ENCODE assay signal across 28 cellular contexts in genomic region chr7:151560243-151560642, GRCh38. TPM values are rescaled to one million over a fixed set of nuclear protein-coding genes. Genes with fewer than 3 reads are reported as not detected.
DNase-seq lines count a peak whose midpoint lies in the region; ATAC-seq lines count a peak whose summit lies in the region.
"Had no signal": no experiment of that assay in that cellular context is flagged by ENCODE, and none has a peak within 500 bp of the region (broad histone marks: within the 10 kb centered on the region; RNA-seq: fewer than 3 reads in every experiment).

No MANE protein-coding gene starts in this region.

- POLR2A ChIA-PET in activated naive CD8-positive, alpha-beta T cell treated with anti-CD3 and anti-CD28 coated beads, Interleukin-2, amount 10 ng/mL, durations not matched to agents 7 days and 5 days (lab: Charles Lee), result no interaction called here

- DNase-seq in activated T-cell treated with anti-CD3 and anti-CD28 coated beads, Interleukin-2, amount 50 U/mL, for 72 hours, result no peak
- DNase-seq in activated T-cell treated with anti-CD3 and anti-CD28 coated beads, Interleukin-2, amount 50 U/mL, for 1 hour, result no peak
- no peak for DNase-seq in T-helper 17 cell
- no peak for DNase-seq in activated naive CD8-positive, alpha-beta T cell treated with anti-CD3 and anti-CD28 coated beads, Interleukin-2, amount 10 ng/mL, durations not matched to agents 7 days and 5 days
- peak in 1 of 2 donors; percentile 5 for DNase-seq in stimulated activated naive CD8-positive, alpha-beta T cell treated with anti-CD3 and anti-CD28 coated beads, Interleukin-15, amount 100 ng/mL, for 72 hours
- no peak for DNase-seq in central memory CD4-positive, alpha-beta T cell
- DNase-seq: activated CD4-positive, CD25-positive, alpha-beta regulatory T cell; amniotic stem cell; BE2C; Caco-2; glutamatergic neuron; H9; islet precursor cell; KBM-7; left lung; mesenchymal stem cell; NCI-H1105; NCI-H187; posterior cingulate gyrus; right cardiac atrium; RPMI8226; stimulated activated CD4-positive, alpha-beta T cell treated with anti-CD3 and anti-CD28 coated beads, Interleukin-1b, Interleukin-23, amount 100 ng/mL, for 48 hours; tibial artery had no signal

- H3K4me3 Mint-ChIP-seq in activated T-cell treated with anti-CD3 and anti-CD28 coated beads, Interleukin-2, amount 50 U/mL, for 72 hours, result peak overlapping the region; percentile 47 to 62
- peak overlapping the region; percentile 28 for H3K4me3 Mint-ChIP-seq in T-helper 17 cell
- H3K4me3 Mint-ChIP-seq in activated naive CD8-positive, alpha-beta T cell treated with anti-CD3 and anti-CD28 coated beads, Interleukin-2, amount 10 ng/mL, durations not matched to agents 7 days and 5 days, result peak overlapping the region; percentile 9
- peak overlapping the region; percentile 56 to 57 for H3K4me3 Mint-ChIP-seq in stimulated activated naive CD8-positive, alpha-beta T cell treated with anti-CD3 and anti-CD28 coated beads, Interleukin-15, amount 100 ng/mL, for 72 hours
- H3K4me3 Mint-ChIP-seq: brain, H9 had no signal

- no peaks in the 10 kb centered on the region for H3K9me3 ChIP-seq in T-helper 17 cell (ENCODE audit: control insufficient read depth, low read length, poor library complexity, severe bottlenecking)
- H3K9me3 ChIP-seq: BE2C, Caco-2, left lung, SJSA1, tibial artery, vagina had no signal

- H3K36me3 Mint-ChIP-seq in activated T-cell treated with anti-CD3 and anti-CD28 coated beads, Interleukin-2, amount 50 U/mL, for 72 hours (ENCODE audit: insufficient read depth in 2 of 2), result peaks cover 2 to 3% of the 10 kb centered on the region in 2 donors
- H3K36me3 Mint-ChIP-seq in T-helper 17 cell (ENCODE audit: low read depth), result peaks cover 4% of the 10 kb centered on the region
- H3K36me3 Mint-ChIP-seq in activated naive CD8-positive, alpha-beta T cell treated with anti-CD3 and anti-CD28 coated beads, Interleukin-2, amount 10 ng/mL, durations not matched to agents 7 days and 5 days, result peaks cover 16% of the 10 kb centered on the region

- H3K27ac Mint-ChIP-seq in activated T-cell treated with anti-CD3 and anti-CD28 coated beads, Interleukin-2, amount 50 U/mL, for 72 hours, result peak overlapping the region; percentile 91
- peak overlapping the region; percentile 34 for H3K27ac Mint-ChIP-seq in T-helper 17 cell
- peak overlapping the region; percentile 52 for H3K27ac Mint-ChIP-seq in activated naive CD8-positive, alpha-beta T cell treated with anti-CD3 and anti-CD28 coated beads, Interleukin-2, amount 10 ng/mL, durations not matched to agents 7 days and 5 days
- peak overlapping the region; percentile 88 to 94 for H3K27ac Mint-ChIP-seq in stimulated activated naive CD8-positive, alpha-beta T cell treated with anti-CD3 and anti-CD28 coated beads, Interleukin-15, amount 100 ng/mL, for 72 hours
- H3K27ac Mint-ChIP-seq: H9 had no signal

- H3K27me3 Mint-ChIP-seq in activated T-cell treated with anti-CD3 and anti-CD28 coated beads, Interleukin-2, amount 50 U/mL, for 72 hours (ENCODE audit: low read depth), result no peaks in the 10 kb centered on the region
- no peaks in the 10 kb centered on the region for H3K27me3 Mint-ChIP-seq in T-helper 17 cell
- H3K27me3 Mint-ChIP-seq in activated naive CD8-positive, alpha-beta T cell treated with anti-CD3 and anti-CD28 coated beads, Interleukin-2, amount 10 ng/mL, durations not matched to agents 7 days and 5 days, result no peaks in the 10 kb centered on the region
- no peaks in the 10 kb centered on the region for H3K27me3 Mint-ChIP-seq in stimulated activated naive CD8-positive, alpha-beta T cell treated with anti-CD3 and anti-CD28 coated beads, Interleukin-15, amount 100 ng/mL, for 72 hours
- H3K27me3 Mint-ChIP-seq: brain had no signal

- no peaks in the 10 kb centered on the region for H3K9me3 Mint-ChIP-seq in activated T-cell treated with anti-CD3 and anti-CD28 coated beads, Interleukin-2, amount 50 U/mL, for 72 hours
- H3K9me3 Mint-ChIP-seq in activated naive CD8-positive, alpha-beta T cell treated with anti-CD3 and anti-CD28 coated beads, Interleukin-2, amount 10 ng/mL, durations not matched to agents 7 days and 5 days, result no peaks in the 10 kb centered on the region
- no peaks in the 10 kb centered on the region for H3K9me3 Mint-ChIP-seq in stimulated activated naive CD8-positive, alpha-beta T cell treated with anti-CD3 and anti-CD28 coated beads, Interleukin-15, amount 100 ng/mL, for 72 hours
- H3K9me3 Mint-ChIP-seq: brain, H9 had no signal

- H3K4me1 Mint-ChIP-seq in activated T-cell treated with anti-CD3 and anti-CD28 coated beads, Interleukin-2, amount 50 U/mL, for 72 hours (ENCODE audit: low read depth), result peaks cover 12% of the 10 kb centered on the region
- peaks cover 4% of the 10 kb centered on the region for H3K4me1 Mint-ChIP-seq in T-helper 17 cell
- peaks cover 5% of the 10 kb centered on the region for H3K4me1 Mint-ChIP-seq in activated naive CD8-positive, alpha-beta T cell treated with anti-CD3 and anti-CD28 coated beads, Interleukin-2, amount 10 ng/mL, durations not matched to agents 7 days and 5 days
- H3K4me1 Mint-ChIP-seq in stimulated activated naive CD8-positive, alpha-beta T cell treated with anti-CD3 and anti-CD28 coated beads, Interleukin-15, amount 100 ng/mL, for 72 hours, result peaks cover 17% of the 10 kb centered on the region
- H3K4me1 Mint-ChIP-seq: brain, H9 had no signal

- ATAC-seq in activated T-cell treated with anti-CD3 and anti-CD28 coated beads, Interleukin-2, amount 50 U/mL, for 72 hours (replicated peaks in 1 of 2), result peak in 1 of 2 donors; percentile 51
- ATAC-seq in T-helper 17 cell (no peak), HG03175 (IDR thresholded peaks at IDR 0.05; ENCODE audit: unreplicated experiment) (no peak)
- no peak for ATAC-seq in activated naive CD8-positive, alpha-beta T cell treated with anti-CD3 and anti-CD28 coated beads, Interleukin-2, amount 10 ng/mL, durations not matched to agents 7 days and 5 days (ENCODE audit: low read depth)
- ATAC-seq in stimulated activated naive CD8-positive, alpha-beta T cell treated with anti-CD3 and anti-CD28 coated beads, Interleukin-15, amount 100 ng/mL, for 72 hours, result no peak
- ATAC-seq: esophagus mucosa, left lung, right cardiac atrium had no signal

RNA-seq across cellular contexts. Expression of gene RHEB, which starts 40.5 kb away (rescaled TPM):
- total RNA-seq in activated T-cell treated with anti-CD3 and anti-CD28 coated beads, Interleukin-2, amount 50 U/mL, for 72 hours, result 10 to 100 TPM; 39.3 to 47.3 TPM
- total RNA-seq in T-helper 17 cell, result 10 to 100 TPM; 62.5 to 71.1 TPM
- 10 to 100 TPM; 73.0 to 78.9 TPM for total RNA-seq in activated naive CD8-positive, alpha-beta T cell treated with anti-CD3 and anti-CD28 coated beads, Interleukin-2, amount 10 ng/mL, durations not matched to agents 7 days and 5 days

Comparison
In these comparisons a context has a peak if more than half of its experiments do, and no peak if none do; other contexts are left out.
1. H3K27ac Mint-ChIP-seq: peak in every context shown above with its lines; median percentile 91 in activated T-cell treated with anti-CD3 and anti-CD28 coated beads, Interleukin-2, amount 50 U/mL, for 72 hours; 91 in stimulated activated naive CD8-positive, alpha-beta T cell treated with anti-CD3 and anti-CD28 coated beads, Interleukin-15, amount 100 ng/mL, for 72 hours; 52 in activated naive CD8-positive, alpha-beta T cell treated with anti-CD3 and anti-CD28 coated beads, Interleukin-2, amount 10 ng/mL, durations not matched to agents 7 days and 5 days; 34 in T-helper 17 cell.